Comparison of ENCODE assay signal across 19 cellular contexts in genomic region chr16:59950431-59950830, GRCh38.
"Had no signal": no experiment of that assay in that cellular context is flagged by ENCODE, and none has a peak within 500 bp of the region (broad histone marks: within the 10 kb centered on the region; RNA-seq: fewer than 3 reads in every experiment).

No MANE protein-coding gene starts in this region.

- H3K27me3 ChIP-seq: gastroesophageal sphincter, pancreas had no signal

- H3K4me3 ChIP-seq: coronary artery, gastroesophageal sphincter, pancreas, psoas muscle had no signal

- H3K4me3 Mint-ChIP-seq: activated CD4-positive, alpha-beta memory T cell treated with anti-CD3 and anti-CD28 coated beads, Interleukin-2, amount 10 ng/mL, durations not matched to agents 7 days and 5 days; activated CD4-positive, alpha-beta T cell treated with anti-CD3 and anti-CD28 coated beads, Interleukin-2, amount 10 ng/mL, durations not matched to agents 24 days and 14 days; activated T-helper 1 cell treated with anti-CD3 and anti-CD28 coated beads, Interleukin-12 subunit alpha, Interleukin-12 subunit beta, Interleukin-2, Interleukin-4 antibody, amounts not matched to agents 30 ng/mL and 10 ng/mL and 1 ng/mL, durations not matched to agents 14 hours and 24 hours and 36 hours; memory B cell; nephron had no signal

- H3K27me3 Mint-ChIP-seq: activated CD4-positive, alpha-beta memory T cell treated with anti-CD3 and anti-CD28 coated beads, Interleukin-2, amount 10 ng/mL, durations not matched to agents 7 days and 5 days; activated CD4-positive, alpha-beta T cell treated with anti-CD3 and anti-CD28 coated beads, Interleukin-2, amount 10 ng/mL, durations not matched to agents 24 days and 14 days; memory B cell had no signal

- H3K27ac ChIP-seq: coronary artery, gastroesophageal sphincter, pancreas, psoas muscle had no signal

- H3K4me1 ChIP-seq: gastroesophageal sphincter, pancreas, psoas muscle had no signal

- H3K36me3 ChIP-seq: gastroesophageal sphincter, pancreas had no signal

- ATAC-seq: activated naive CD4-positive, alpha-beta T cell treated with anti-CD3 and anti-CD28 coated beads, Interleukin-2, amount 50 U/mL, for 72 hours; gastroesophageal sphincter; pancreas; psoas muscle; right cardiac atrium; stimulated activated naive CD8-positive, alpha-beta T cell treated with anti-CD3 and anti-CD28 coated beads, Interleukin-15, Interleukin-2, amounts not matched to agents 100 U/mL and 50 U/mL, for 24 hours had no signal

- H3K27ac Mint-ChIP-seq: activated CD4-positive, alpha-beta memory T cell treated with anti-CD3 and anti-CD28 coated beads, Interleukin-2, amount 10 ng/mL, durations not matched to agents 7 days and 5 days; activated CD4-positive, alpha-beta T cell treated with anti-CD3 and anti-CD28 coated beads, Interleukin-2, amount 10 ng/mL, durations not matched to agents 24 days and 14 days; activated naive CD4-positive, alpha-beta T cell treated with anti-CD3 and anti-CD28 coated beads, Interleukin-2, amount 50 U/mL, for 72 hours; activated T-helper 1 cell treated with anti-CD3 and anti-CD28 coated beads, Interleukin-12 subunit alpha, Interleukin-12 subunit beta, Interleukin-2, Interleukin-4 antibody, amounts not matched to agents 30 ng/mL and 10 ng/mL and 1 ng/mL, durations not matched to agents 14 hours and 24 hours and 36 hours; memory B cell; nephron had no signal

- H3K4me1 Mint-ChIP-seq: activated CD4-positive, alpha-beta memory T cell treated with anti-CD3 and anti-CD28 coated beads, Interleukin-2, amount 10 ng/mL, durations not matched to agents 7 days and 5 days; activated CD4-positive, alpha-beta T cell treated with anti-CD3 and anti-CD28 coated beads, Interleukin-2, amount 10 ng/mL, durations not matched to agents 24 days and 14 days; memory B cell; nephron had no signal

- H3K9me3 Mint-ChIP-seq: nephron had no signal

- H3K9me3 ChIP-seq: pancreas had no signal

- FAIRE-seq: pancreas had no signal

- DNase-seq: activated CD4-positive, alpha-beta memory T cell treated with anti-CD3 and anti-CD28 coated beads, Interleukin-2, amount 10 ng/mL, durations not matched to agents 7 days and 5 days; activated CD4-positive, alpha-beta T cell treated with anti-CD3 and anti-CD28 coated beads, Interleukin-2, amount 10 ng/mL, durations not matched to agents 24 days and 14 days; activated gamma-delta T cell treated with Interleukin-2 at 50 U/mL for 16 hours; aorta; cerebellar nuclear complex; head of caudate nucleus; hypothalamus; pancreas; psoas muscle; right cardiac atrium; stimulated activated CD4-positive, alpha-beta T cell treated with anti-CD3 and anti-CD28 coated beads, Interleukin-12 subunit alpha, Interleukin-12 subunit beta, amount 100 ng/mL, for 4 hours; stimulated activated CD4-positive, alpha-beta T cell treated with anti-CD3 and anti-CD28 coated beads, Interleukin-4, amount 100 ng/mL, for 4 hours; stimulated activated naive CD8-positive, alpha-beta T cell treated with anti-CD3 and anti-CD28 coated beads, Interleukin-15, Interleukin-2, amounts not matched to agents 100 U/mL and 50 U/mL, for 24 hours had no signal

- H3K36me3 Mint-ChIP-seq: activated naive CD4-positive, alpha-beta T cell treated with anti-CD3 and anti-CD28 coated beads, Interleukin-2, amount 50 U/mL, for 72 hours; memory B cell had no signal
